Comparison of ENCODE assay signal across 8 cellular contexts in genomic region chr5:65482280-65482726, GRCh38. TPM values are rescaled to one million over a fixed set of nuclear protein-coding genes. Genes with fewer than 3 reads are reported as not detected.
DNase-seq lines count a peak whose midpoint lies in the region; ATAC-seq and TF ChIP-seq lines count a peak whose summit lies in the region.

No MANE protein-coding gene starts in this region.

- in situ Hi-C loops in HAP-1 (cut with MboI; ENCODE audit: low sequenced_read_pairs), result loop anchor here (10.0 to 25.0 kb wide), 3 partner anchors 395 to 668 kb away; no protein-coding TSS in a partner anchor

- H3K9me3 ChIP-seq in CD4-positive, CD25-positive, alpha-beta regulatory T cell (ENCODE audit: control insufficient read depth in 2 of 2, low read length in 2 of 2), result no peaks in the 10 kb centered on the region
- no peaks in the 10 kb centered on the region for H3K9me3 ChIP-seq in HAP-1

- no peaks in the 10 kb centered on the region for H3K9me3 Mint-ChIP-seq in CD4-positive, CD25-positive, alpha-beta regulatory T cell
- no peaks in the 10 kb centered on the region for H3K9me3 Mint-ChIP-seq in T-helper 2 cell treated with Interferon-gamma antibody and Interleukin-4, amounts not matched to agents 5 μg/mL and 100 μg/mL, for 36 hours

- H3K27ac ChIP-seq in CD4-positive, CD25-positive, alpha-beta regulatory T cell (ENCODE audit: insufficient read depth, low read length, poor library complexity, severe bottlenecking), result peak overlapping the region; percentile 23

- H3K4me3 ChIP-seq in CD4-positive, CD25-positive, alpha-beta regulatory T cell (ENCODE audit: low read depth, low read length), result peak overlapping the region; percentile 89
- H3K4me3 ChIP-seq in HAP-1, result peak overlapping the region; percentile 31

- H3K4me3 Mint-ChIP-seq in CD4-positive, CD25-positive, alpha-beta regulatory T cell, result peak overlapping the region in 1 of 4 donors; percentile 94
- no peak overlapping the region for H3K4me3 Mint-ChIP-seq in T-helper 2 cell treated with Interferon-gamma antibody and Interleukin-4, amounts not matched to agents 5 μg/mL and 100 μg/mL, for 36 hours

- peaks cover 25% of the 10 kb centered on the region for H3K27me3 ChIP-seq in CD4-positive, CD25-positive, alpha-beta regulatory T cell (ENCODE audit: control insufficient read depth, insufficient read depth, low read length)
- H3K27me3 ChIP-seq in HAP-1 (ENCODE audit: low read depth), result 0 out of 2 replicates have a peak, but pooled peaks cover 4% of the 10 kb centered on the region

- intact Hi-C loops in posterior vena cava (cut with DNase I), result loop anchor here (10.0 kb wide), 5 partner anchors 378 to 848 kb away; no protein-coding TSS in a partner anchor

- peaks cover 4 to 18% (median 15%) of the 10 kb centered on the region in 4 donors for H3K4me1 Mint-ChIP-seq in CD4-positive, CD25-positive, alpha-beta regulatory T cell
- peaks cover 20% of the 10 kb centered on the region for H3K4me1 Mint-ChIP-seq in T-helper 2 cell treated with Interferon-gamma antibody and Interleukin-4, amounts not matched to agents 5 μg/mL and 100 μg/mL, for 36 hours (ENCODE audit: low read depth)

- peak overlapping the region; percentile 84 to 95 (median 94) for H3K27ac Mint-ChIP-seq in CD4-positive, CD25-positive, alpha-beta regulatory T cell
- H3K27ac Mint-ChIP-seq in T-helper 2 cell treated with Interferon-gamma antibody and Interleukin-4, amounts not matched to agents 5 μg/mL and 100 μg/mL, for 36 hours, result peak overlapping the region; percentile 87

- H3K36me3 ChIP-seq in CD4-positive, CD25-positive, alpha-beta regulatory T cell (ENCODE audit: control insufficient read depth, insufficient read depth, low read length), result no peaks in the 10 kb centered on the region
- no peaks in the 10 kb centered on the region for H3K36me3 ChIP-seq in HAP-1 (replicated peaks)

- peaks cover 7% of the 10 kb centered on the region for H3K27me3 Mint-ChIP-seq in CD4-positive, CD25-positive, alpha-beta regulatory T cell
- peaks cover 3% of the 10 kb centered on the region for H3K27me3 Mint-ChIP-seq in T-helper 2 cell treated with Interferon-gamma antibody and Interleukin-4, amounts not matched to agents 5 μg/mL and 100 μg/mL, for 36 hours (ENCODE audit: low read depth)

- H3K36me3 Mint-ChIP-seq in CD4-positive, CD25-positive, alpha-beta regulatory T cell, result no peaks in the 10 kb centered on the region
- no peaks in the 10 kb centered on the region for H3K36me3 Mint-ChIP-seq in T-helper 2 cell treated with Interferon-gamma antibody and Interleukin-4, amounts not matched to agents 5 μg/mL and 100 μg/mL, for 36 hours (ENCODE audit: low read depth)

- no peak for TF ChIP-seq CTCF in omental fat pad (IDR thresholded peaks at IDR 0.05)

- peak in 2 of 3 donors; percentile 21 to 42 for DNase-seq in CD4-positive, CD25-positive, alpha-beta regulatory T cell
- DNase-seq in HAP-1 (ENCODE audit: low spot score in 2 of 2), result no peak
- no peak for DNase-seq in T-helper 2 cell treated with Interferon-gamma antibody and Interleukin-4, amounts not matched to agents 5 μg/mL and 100 μg/mL, for 36 hours (ENCODE audit: low spot score)
- peak; percentile 78 for DNase-seq in fibroblast of peridontal ligament (ENCODE audit: extremely low read depth)
- DNase-seq in omental fat pad (ENCODE audit: low spot score), result no peak
- no peak for DNase-seq in posterior vena cava (ENCODE audit: low spot score)
- DNase-seq in NCI-H82 treated with DMSO at 0.1 percent for 48 hours (lab: John Stamatoyannopoulos, UW; ENCODE audit: unreplicated experiment), result no peak
- no peak for DNase-seq in MV-4-11 (lab: John Stamatoyannopoulos, UW)

- ATAC-seq in CD4-positive, CD25-positive, alpha-beta regulatory T cell (ENCODE audit: low read depth in 2 of 2), result peak; percentile 13 to 43
- ATAC-seq in omental fat pad (ENCODE audit: low FRiP score), result peak; percentile 6

- peaks cover 35% of the 10 kb centered on the region for H3K4me1 ChIP-seq in CD4-positive, CD25-positive, alpha-beta regulatory T cell (ENCODE audit: control insufficient read depth, insufficient read depth, low read length, poor library complexity, severe bottlenecking)
- H3K4me1 ChIP-seq in HAP-1, result peaks cover 11% of the 10 kb centered on the region

RNA-seq across cellular contexts. Expression of gene ADAMTS6, which starts 0.6 kb away (rescaled TPM):
- total RNA-seq in CD4-positive, CD25-positive, alpha-beta regulatory T cell, result 1.5 TPM
- under 1 TPM in 3 of 4 donors, not detected in 1; 0.03 to 0.18 (median 0.09) TPM for polyA plus RNA-seq in CD4-positive, CD25-positive, alpha-beta regulatory T cell
- total RNA-seq in omental fat pad, result 1 to 10 TPM; 1.8 to 8.0 (median 3.0) TPM
- 10 to 100 TPM in 1 of 2 donors, 1 to 10 TPM in 1; 5.5 to 14.4 TPM for total RNA-seq in posterior vena cava

Comparison
In these comparisons a context has a peak if more than half of its experiments do, and no peak if none do; other contexts are left out.
1. DNase-seq: peak in CD4-positive, CD25-positive, alpha-beta regulatory T cell (2 of 3) and fibroblast of peridontal ligament (single experiment); none in HAP-1 (0 of 2), T-helper 2 cell treated with Interferon-gamma antibody and Interleukin-4, amounts not matched to agents 5 μg/mL and 100 μg/mL, for 36 hours (single experiment), omental fat pad (single experiment), posterior vena cava (single experiment), NCI-H82 treated with DMSO at 0.1 percent for 48 hours (single experiment) and MV-4-11 (single experiment).